In the genomic region with DNA sequence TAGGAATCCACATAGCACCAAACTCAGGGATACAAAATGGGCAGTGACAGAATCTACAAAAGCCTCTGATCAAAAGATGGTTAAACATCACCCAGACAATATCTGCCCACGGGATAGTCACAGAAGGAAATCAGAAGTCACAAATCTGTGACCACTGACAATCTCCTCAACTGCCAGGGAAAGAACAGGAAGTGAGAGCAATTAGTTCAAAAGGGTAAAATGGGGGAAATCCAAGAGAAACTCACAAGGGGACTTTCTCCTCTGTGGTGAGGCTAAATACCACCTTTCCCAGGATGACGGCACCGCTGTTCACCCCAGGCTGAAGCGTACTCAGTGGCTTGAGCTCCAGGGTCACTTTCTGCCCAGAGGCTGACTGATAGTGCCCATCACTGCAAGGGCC, we compare ENCODE assay signal across 1 cellular context.
TF ChIP-seq lines count a peak whose summit lies in the region.

No MANE protein-coding gene starts in this region.

TF ChIP-seq in GM12878, 131 proteins besides CTCF, POLR2A, EP300 and RAD21 (continued from another document):
- TF ChIP-seq, protein P1, sequence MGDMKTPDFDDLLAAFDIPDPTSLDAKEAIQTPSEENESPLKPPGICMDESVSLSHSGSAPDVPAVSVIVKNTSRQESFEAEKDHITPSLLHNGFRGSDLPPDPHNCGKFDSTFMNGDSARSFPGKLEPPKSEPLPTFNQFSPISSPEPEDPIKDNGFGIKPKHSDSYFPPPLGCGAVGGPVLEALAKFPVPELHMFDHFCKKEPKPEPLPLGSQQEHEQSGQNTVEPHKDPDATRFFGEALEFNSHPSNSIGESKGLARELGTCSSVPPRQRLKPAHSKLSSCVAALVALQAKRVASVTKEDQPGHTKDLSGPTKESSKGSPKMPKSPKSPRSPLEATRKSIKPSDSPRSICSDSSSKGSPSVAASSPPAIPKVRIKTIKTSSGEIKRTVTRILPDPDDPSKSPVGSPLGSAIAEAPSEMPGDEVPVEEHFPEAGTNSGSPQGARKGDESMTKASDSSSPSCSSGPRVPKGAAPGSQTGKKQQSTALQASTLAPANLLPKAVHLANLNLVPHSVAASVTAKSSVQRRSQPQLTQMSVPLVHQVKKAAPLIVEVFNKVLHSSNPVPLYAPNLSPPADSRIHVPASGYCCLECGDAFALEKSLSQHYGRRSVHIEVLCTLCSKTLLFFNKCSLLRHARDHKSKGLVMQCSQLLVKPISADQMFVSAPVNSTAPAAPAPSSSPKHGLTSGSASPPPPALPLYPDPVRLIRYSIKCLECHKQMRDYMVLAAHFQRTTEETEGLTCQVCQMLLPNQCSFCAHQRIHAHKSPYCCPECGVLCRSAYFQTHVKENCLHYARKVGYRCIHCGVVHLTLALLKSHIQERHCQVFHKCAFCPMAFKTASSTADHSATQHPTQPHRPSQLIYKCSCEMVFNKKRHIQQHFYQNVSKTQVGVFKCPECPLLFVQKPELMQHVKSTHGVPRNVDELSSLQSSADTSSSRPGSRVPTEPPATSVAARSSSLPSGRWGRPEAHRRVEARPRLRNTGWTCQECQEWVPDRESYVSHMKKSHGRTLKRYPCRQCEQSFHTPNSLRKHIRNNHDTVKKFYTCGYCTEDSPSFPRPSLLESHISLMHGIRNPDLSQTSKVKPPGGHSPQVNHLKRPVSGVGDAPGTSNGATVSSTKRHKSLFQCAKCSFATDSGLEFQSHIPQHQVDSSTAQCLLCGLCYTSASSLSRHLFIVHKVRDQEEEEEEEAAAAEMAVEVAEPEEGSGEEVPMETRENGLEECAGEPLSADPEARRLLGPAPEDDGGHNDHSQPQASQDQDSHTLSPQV (IDR thresholded peaks at IDR 0.05), result no peak
- TF ChIP-seq TCF7 (IDR thresholded peaks at IDR 0.05; ENCODE audit: borderline replicate concordance) (peak; percentile 89), ZNF217 (IDR thresholded peaks at IDR 0.05) (peak; percentile 68; the same call in 1 of the 2 replicates), NR2F1 (conservative IDR thresholded peaks at IDR 0.05) (peak; percentile 93), MTA2 (IDR thresholded peaks at IDR 0.05; ENCODE audit: low read depth) (peak; percentile 96), FOXM1 (IDR thresholded peaks at IDR 0.05; ENCODE audit: low read depth, low read length) (peak; percentile 73; the same call in 1 of the 2 replicates), JUNB (IDR thresholded peaks at IDR 0.05) (peak; percentile 54), IKZF1 (conservative IDR thresholded peaks at IDR 0.05) (peak; percentile 94), MYB (IDR thresholded peaks at IDR 0.05; ENCODE audit: borderline replicate concordance, low read depth, low read length) (peak; percentile 69; the same call in 1 of the 2 replicates), BACH1 (IDR thresholded peaks at IDR 0.05; ENCODE audit: borderline replicate concordance) (0 out of 2 replicates have a peak, but pooled peaks have one; percentile 21), POU2F2 (IDR thresholded peaks at IDR 0.05; ENCODE audit: borderline replicate concordance, low read depth, low read length) (peak; percentile 54; the same call in 1 of the 3 replicates), SPI1 (IDR thresholded peaks at IDR 0.05; ENCODE audit: borderline replicate concordance, insufficient read depth, low read depth, low read length) (peak; percentile 94), JUND (IDR thresholded peaks at IDR 0.05; ENCODE audit: low read depth, low read length) (no peak), ZSCAN29 (IDR thresholded peaks at IDR 0.05) (no peak), ZNF207 (IDR thresholded peaks at IDR 0.05; ENCODE audit: borderline replicate concordance) (no peak), GABPA (IDR thresholded peaks at IDR 0.05; ENCODE audit: low read depth) (0 out of 2 replicates have a peak, but pooled peaks have one; percentile 29), TARDBP (IDR thresholded peaks at IDR 0.05; ENCODE audit: borderline replicate concordance) (no peak), RUNX3 (IDR thresholded peaks at IDR 0.05; ENCODE audit: low read length) (peak; percentile 90), NBN (IDR thresholded peaks at IDR 0.05) (peak; percentile 72; the same call in 1 of the 2 replicates), EED (IDR thresholded peaks at IDR 0.05; ENCODE audit: low read depth) (peak; percentile 92), BHLHE40 (IDR thresholded peaks at IDR 0.05; ENCODE audit: borderline replicate concordance in 1 of 2, low read depth in 2 of 2, low read length in 1 of 2) (peak in 1 of 2 experiments; percentile 19; a peak in 1 of 4 replicates)
- TF ChIP-seq, protein P2, sequence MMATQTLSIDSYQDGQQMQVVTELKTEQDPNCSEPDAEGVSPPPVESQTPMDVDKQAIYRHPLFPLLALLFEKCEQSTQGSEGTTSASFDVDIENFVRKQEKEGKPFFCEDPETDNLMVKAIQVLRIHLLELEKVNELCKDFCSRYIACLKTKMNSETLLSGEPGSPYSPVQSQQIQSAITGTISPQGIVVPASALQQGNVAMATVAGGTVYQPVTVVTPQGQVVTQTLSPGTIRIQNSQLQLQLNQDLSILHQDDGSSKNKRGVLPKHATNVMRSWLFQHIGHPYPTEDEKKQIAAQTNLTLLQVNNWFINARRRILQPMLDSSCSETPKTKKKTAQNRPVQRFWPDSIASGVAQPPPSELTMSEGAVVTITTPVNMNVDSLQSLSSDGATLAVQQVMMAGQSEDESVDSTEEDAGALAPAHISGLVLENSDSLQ (IDR thresholded peaks at IDR 0.05), result peak; percentile 24; the same call in 1 of the 2 replicates
- TF ChIP-seq, protein P3, sequence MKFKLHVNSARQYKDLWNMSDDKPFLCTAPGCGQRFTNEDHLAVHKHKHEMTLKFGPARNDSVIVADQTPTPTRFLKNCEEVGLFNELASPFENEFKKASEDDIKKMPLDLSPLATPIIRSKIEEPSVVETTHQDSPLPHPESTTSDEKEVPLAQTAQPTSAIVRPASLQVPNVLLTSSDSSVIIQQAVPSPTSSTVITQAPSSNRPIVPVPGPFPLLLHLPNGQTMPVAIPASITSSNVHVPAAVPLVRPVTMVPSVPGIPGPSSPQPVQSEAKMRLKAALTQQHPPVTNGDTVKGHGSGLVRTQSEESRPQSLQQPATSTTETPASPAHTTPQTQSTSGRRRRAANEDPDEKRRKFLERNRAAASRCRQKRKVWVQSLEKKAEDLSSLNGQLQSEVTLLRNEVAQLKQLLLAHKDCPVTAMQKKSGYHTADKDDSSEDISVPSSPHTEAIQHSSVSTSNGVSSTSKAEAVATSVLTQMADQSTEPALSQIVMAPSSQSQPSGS (IDR thresholded peaks at IDR 0.05; ENCODE audit: low read length), result peak; percentile 81
- TF ChIP-seq, protein P4, sequence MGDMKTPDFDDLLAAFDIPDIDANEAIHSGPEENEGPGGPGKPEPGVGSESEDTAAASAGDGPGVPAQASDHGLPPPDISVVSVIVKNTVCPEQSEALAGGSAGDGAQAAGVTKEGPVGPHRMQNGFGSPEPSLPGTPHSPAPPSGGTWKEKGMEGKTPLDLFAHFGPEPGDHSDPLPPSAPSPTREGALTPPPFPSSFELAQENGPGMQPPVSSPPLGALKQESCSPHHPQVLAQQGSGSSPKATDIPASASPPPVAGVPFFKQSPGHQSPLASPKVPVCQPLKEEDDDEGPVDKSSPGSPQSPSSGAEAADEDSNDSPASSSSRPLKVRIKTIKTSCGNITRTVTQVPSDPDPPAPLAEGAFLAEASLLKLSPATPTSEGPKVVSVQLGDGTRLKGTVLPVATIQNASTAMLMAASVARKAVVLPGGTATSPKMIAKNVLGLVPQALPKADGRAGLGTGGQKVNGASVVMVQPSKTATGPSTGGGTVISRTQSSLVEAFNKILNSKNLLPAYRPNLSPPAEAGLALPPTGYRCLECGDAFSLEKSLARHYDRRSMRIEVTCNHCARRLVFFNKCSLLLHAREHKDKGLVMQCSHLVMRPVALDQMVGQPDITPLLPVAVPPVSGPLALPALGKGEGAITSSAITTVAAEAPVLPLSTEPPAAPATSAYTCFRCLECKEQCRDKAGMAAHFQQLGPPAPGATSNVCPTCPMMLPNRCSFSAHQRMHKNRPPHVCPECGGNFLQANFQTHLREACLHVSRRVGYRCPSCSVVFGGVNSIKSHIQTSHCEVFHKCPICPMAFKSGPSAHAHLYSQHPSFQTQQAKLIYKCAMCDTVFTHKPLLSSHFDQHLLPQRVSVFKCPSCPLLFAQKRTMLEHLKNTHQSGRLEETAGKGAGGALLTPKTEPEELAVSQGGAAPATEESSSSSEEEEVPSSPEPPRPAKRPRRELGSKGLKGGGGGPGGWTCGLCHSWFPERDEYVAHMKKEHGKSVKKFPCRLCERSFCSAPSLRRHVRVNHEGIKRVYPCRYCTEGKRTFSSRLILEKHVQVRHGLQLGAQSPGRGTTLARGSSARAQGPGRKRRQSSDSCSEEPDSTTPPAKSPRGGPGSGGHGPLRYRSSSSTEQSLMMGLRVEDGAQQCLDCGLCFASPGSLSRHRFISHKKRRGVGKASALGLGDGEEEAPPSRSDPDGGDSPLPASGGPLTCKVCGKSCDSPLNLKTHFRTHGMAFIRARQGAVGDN (IDR thresholded peaks at IDR 0.05), result no peak; the same call in 1 of the 2 replicates
